Comparison of ENCODE assay signal across 21 cellular contexts in the genomic region with DNA sequence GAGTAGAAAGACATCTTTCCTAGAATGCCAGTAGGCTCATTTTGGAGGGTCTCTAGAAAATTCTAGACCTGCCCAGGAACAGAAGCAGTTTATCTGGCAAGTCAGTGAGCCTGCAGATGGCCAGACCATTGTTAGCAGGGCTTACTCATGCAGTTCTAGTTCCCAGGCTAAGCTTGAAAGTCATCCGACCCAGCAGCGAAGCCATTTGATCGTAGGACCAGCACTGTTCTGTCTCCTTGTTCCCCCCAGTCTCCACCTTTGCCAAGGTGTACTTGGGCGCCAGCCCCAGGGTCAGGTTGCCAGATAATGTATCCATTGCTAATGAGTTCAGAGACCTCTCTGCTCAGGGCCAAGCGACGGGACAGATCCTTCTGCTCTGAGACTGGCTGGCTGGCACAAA.
DNase-seq lines count a peak whose midpoint lies in the region; ATAC-seq and TF ChIP-seq lines count a peak whose summit lies in the region.
"Had no signal": no experiment of that assay in that cellular context is flagged by ENCODE, and none has a peak within 500 bp of the region (broad histone marks: within the 10 kb centered on the region; RNA-seq: fewer than 3 reads in every experiment).

No MANE protein-coding gene starts in this region.

- TF ChIP-seq CTCF in dorsolateral prefrontal cortex (IDR thresholded peaks at IDR 0.05 in 54 of 56, conservative IDR thresholded peaks at IDR 0.05 in 2 of 56; ENCODE audit: low read depth in 1 of 56, partially characterized antibody in 56 of 56) = no peak

- no peak overlapping the region for H3K4me3 ChIP-seq in dorsolateral prefrontal cortex
- H3K4me3 ChIP-seq: SJSA1, uterus had no signal

- ATAC-seq in GM19467 (IDR thresholded peaks at IDR 0.05; ENCODE audit: unreplicated experiment) = no peak
- no peak for ATAC-seq in HG03097 (IDR thresholded peaks at IDR 0.05; ENCODE audit: low FRiP score, unreplicated experiment)
- ATAC-seq: activated CD8-positive, alpha-beta memory T cell treated with anti-CD3 and anti-CD28 coated beads, Interleukin-2, amount 10 ng/mL, durations not matched to agents 7 days and 5 days; esophagus mucosa had no signal

- DNase-seq in NCI-H1694 treated with DMSO at 0.1 percent for 48 hours (lab: John Stamatoyannopoulos, UW) (peak; percentile 9), dorsolateral prefrontal cortex (peak in 4 of 10 donors; percentile 19 to 64 (median 35)), medulla oblongata (ENCODE audit: extremely low spot score) (peak; percentile 40), substantia nigra (lab: John Stamatoyannopoulos, UW) (peak in 13 of 49 donors; percentile 8 to 64 (median 29)), NCI-H187 (lab: John Stamatoyannopoulos, UW) (no peak)
- DNase-seq: activated CD4-positive, alpha-beta T cell treated with anti-CD3 and anti-CD28 coated beads, Interleukin-2, amount 10 ng/mL, durations not matched to agents 7 days and 5 days; activated CD8-positive, alpha-beta memory T cell treated with anti-CD3 and anti-CD28 coated beads, Interleukin-2, amount 10 ng/mL, durations not matched to agents 7 days and 5 days; aorta; CD8-positive, alpha-beta memory T cell; DMS53; effector CD8-positive, alpha-beta T cell; HFFc6; Kasumi-1; naive B cell; NCI-H2029; occipital lobe; uterus had no signal

- intact Hi-C loops in dorsolateral prefrontal cortex (cut with DNase I) = loop anchor here (1.0 to 10.0 kb wide), 5 partner anchors 70 to 352 kb away; partner anchors contain the start of gene EPAS1 (in 1 of the 2)

- H3K27ac ChIP-seq in dorsolateral prefrontal cortex (peak overlapping the region in 36 of 59 donors; percentile 0 to 73 (median 34)), substantia nigra (ENCODE audit: low read depth, low read length, poor library complexity, severe bottlenecking) (peak overlapping the region; percentile 23)
- H3K27ac ChIP-seq: SJSA1 had no signal

- no peaks in the 10 kb centered on the region for H3K27me3 ChIP-seq in dorsolateral prefrontal cortex
- H3K27me3 ChIP-seq: SJSA1, uterus had no signal

Comparison
In these comparisons a context has a peak if more than half of its experiments do, and no peak if none do; other contexts are left out.
1. DNase-seq: peak in NCI-H1694 treated with DMSO at 0.1 percent for 48 hours (single experiment) and medulla oblongata (single experiment); none in NCI-H187 (0 of 2).